17 cellular contexts compared by ENCODE assay signal in genomic region chr9:15078345-15078744, GRCh38.
DNase-seq lines count a peak whose midpoint lies in the region; ATAC-seq and TF ChIP-seq lines count a peak whose summit lies in the region.
"Had no signal": no experiment of that assay in that cellular context is flagged by ENCODE, and none has a peak within 500 bp of the region (broad histone marks: within the 10 kb centered on the region; RNA-seq: fewer than 3 reads in every experiment).

No MANE protein-coding gene starts in this region.

- no peak overlapping the region for H3K4me3 Mint-ChIP-seq in mesothelial cell of epicardium
- H3K4me3 Mint-ChIP-seq: CD4-positive, alpha-beta memory T cell; HFFc6; IgD-negative memory B cell had no signal

- H3K4me1 ChIP-seq in upper lobe of right lung, result no peaks in the 10 kb centered on the region
- H3K4me1 ChIP-seq: A549, BE2C had no signal

- H3K4me3 ChIP-seq in SK-N-MC (no peak overlapping the region; the same call in 1 of the 2 replicates), fibroblast of villous mesenchyme (ENCODE audit: low read depth, low read length) (no peak overlapping the region), upper lobe of right lung (no peak overlapping the region)
- H3K4me3 ChIP-seq: A549 had no signal

- H3K36me3 ChIP-seq in SK-N-MC (ENCODE audit: insufficient read depth, low read length) (no peaks in the 10 kb centered on the region), upper lobe of right lung (no peaks in the 10 kb centered on the region)
- H3K36me3 ChIP-seq: BE2C had no signal

- H3K36me3 Mint-ChIP-seq in mesothelial cell of epicardium, result peaks cover 3% of the 10 kb centered on the region
- H3K36me3 Mint-ChIP-seq: CD4-positive, alpha-beta memory T cell had no signal

- intact Hi-C loops in upper lobe of right lung (cut with DNase I), result no loop called here

- no peaks in the 10 kb centered on the region for H3K27me3 Mint-ChIP-seq in mesothelial cell of epicardium (ENCODE audit: low read depth)

- H3K9me3 ChIP-seq in SK-N-MC (ENCODE audit: low read depth, low read length) (0 out of 2 replicates have a peak, but pooled peaks cover 2% of the 10 kb centered on the region), upper lobe of right lung (no peaks in the 10 kb centered on the region)
- H3K9me3 ChIP-seq: A549, BE2C had no signal

- H3K27ac ChIP-seq in SK-N-MC (peak overlapping the region; percentile 82), upper lobe of right lung (no peak overlapping the region)
- H3K27ac ChIP-seq: A549, C4-2B, HL-60 had no signal

- H3K9me3 Mint-ChIP-seq in mesothelial cell of epicardium, result peaks cover 22% of the 10 kb centered on the region
- H3K9me3 Mint-ChIP-seq: HFFc6 had no signal

- TF ChIP-seq CTCF in fibroblast of villous mesenchyme (IDR thresholded peaks at IDR 0.05; ENCODE audit: insufficient read depth, low read depth, low read length), result no peak
- TF ChIP-seq CTCF in mesothelial cell of epicardium (IDR thresholded peaks at IDR 0.05; ENCODE audit: unreplicated experiment), result no peak
- TF ChIP-seq CTCF in upper lobe of right lung (IDR thresholded peaks at IDR 0.05), result no peak

- no peak for DNase-seq in SK-N-MC (ENCODE audit: low read depth, low spot score)
- peak; percentile 13 for DNase-seq in fibroblast of villous mesenchyme (ENCODE audit: low read depth)
- DNase-seq in mesothelial cell of epicardium (ENCODE audit: low spot score in 2 of 2, unreplicated experiment in 2 of 2), result no peak
- DNase-seq in upper lobe of right lung, result no peak
- DNase-seq in effector CD8-positive, alpha-beta T cell (lab: John Stamatoyannopoulos, UW), result no peak
- DNase-seq: BE2C; CD4-positive, alpha-beta memory T cell; DMS79 treated with DMSO at 0.1 percent for 48 hours; EL; HCEC 1CT; HFFc6 had no signal

- H3K27ac Mint-ChIP-seq in mesothelial cell of epicardium, result peak overlapping the region; percentile 28
- H3K27ac Mint-ChIP-seq: CD4-positive, alpha-beta memory T cell; HFFc6; IgD-negative memory B cell had no signal

- ATAC-seq in upper lobe of right lung, result peak; percentile 70
- ATAC-seq in GM18907 (IDR thresholded peaks at IDR 0.05; ENCODE audit: unreplicated experiment), result no peak
- no peak for ATAC-seq in GM21390 (IDR thresholded peaks at IDR 0.05; ENCODE audit: unreplicated experiment)
- ATAC-seq: A549 had no signal

- no peak overlapping the region for H3K9ac ChIP-seq in SK-N-MC (ENCODE audit: insufficient read length)

- H3K27me3 ChIP-seq in upper lobe of right lung, result no peaks in the 10 kb centered on the region
- H3K27me3 ChIP-seq: BE2C had no signal

- H3K4me1 Mint-ChIP-seq in mesothelial cell of epicardium, result peaks cover 14% of the 10 kb centered on the region
